8 cellular contexts compared by ENCODE assay signal in genomic region chr19:12669272-12670158, GRCh38. TPM values are rescaled to one million over a fixed set of nuclear protein-coding genes. Genes with fewer than 3 reads are reported as not detected.
DNase-seq lines count a peak whose midpoint lies in the region; ATAC-seq, FAIRE-seq and TF ChIP-seq lines count a peak whose summit lies in the region.

No MANE protein-coding gene starts in this region.

- no peak for FAIRE-seq in bronchial epithelial cell (lab: Jason Lieb, UNC)
- no peak for FAIRE-seq in small intestine (lab: Jason Lieb, UNC)

- no peaks in the 10 kb centered on the region for H3K9me3 ChIP-seq in small intestine (ENCODE audit: control insufficient read depth, low read depth)

- H3K4me3 ChIP-seq in BJ (ENCODE audit: low read depth, low read length) (peak overlapping the region; percentile 82), WI38 (ENCODE audit: low read depth, low read length) (peak overlapping the region; percentile 95), bronchial epithelial cell (ENCODE audit: low read depth, low read length) (peak overlapping the region; percentile 86), small intestine (ENCODE audit: low read depth in 1 of 2, low read length in 2 of 2) (peak overlapping the region; percentile 77 to 88)

- H3K36me3 ChIP-seq in BJ (ENCODE audit: control insufficient read depth, insufficient read depth, low read length) (peaks cover 18% of the 10 kb centered on the region), bronchial epithelial cell (ENCODE audit: control insufficient read depth, insufficient read depth, low read length) (peaks cover 13% of the 10 kb centered on the region), small intestine (ENCODE audit: control insufficient read depth in 2 of 2, insufficient read depth in 2 of 2, low read length in 2 of 2) (peaks cover 2 to 6% of the 10 kb centered on the region in 2 donors)

- peak overlapping the region; percentile 97 to 100 (median 100) for H3K27ac Mint-ChIP-seq in immature natural killer cell

- peaks cover 0 to 9% (median 4%) of the 10 kb centered on the region in 3 donors for H3K36me3 Mint-ChIP-seq in immature natural killer cell

- H3K27ac ChIP-seq in small intestine (ENCODE audit: low read depth in 1 of 2, low read length in 1 of 2), result peak overlapping the region; percentile 74 to 93

- CTCF ChIA-PET in BJ (lab: Yijun Ruan, JAX), result interaction anchor here (1.0 to 2.4 kb wide), 2 partner anchors 106 to 109 kb away, joined by 3 to 13 read pairs; no protein-coding TSS in a partner anchor

- ATAC-seq in GM21360 (IDR thresholded peaks at IDR 0.05; ENCODE audit: unreplicated experiment), result no peak

- DNase-seq in BJ (ENCODE audit: low read depth), result peak; percentile 24
- peak; percentile 47 for DNase-seq in GOT3 (lab: John Stamatoyannopoulos, UW)
- peak; percentile 70 for DNase-seq in NCI-H2171 (lab: John Stamatoyannopoulos, UW)
- DNase-seq in bronchial epithelial cell (ENCODE audit: low read depth), result peak; percentile 62
- DNase-seq in immature natural killer cell, result peak; percentile 78 to 84 (median 83)
- DNase-seq in small intestine, result peak; percentile 85

- WGBS in small intestine, 3 donors, result 0 to 1% (median 0%) methylated on average over 56 to 64 of the region's 64 CpGs

- H3K4me1 Mint-ChIP-seq in immature natural killer cell, result peaks cover 56 to 57% of the 10 kb centered on the region in 2 donors

- H3K9me3 Mint-ChIP-seq in immature natural killer cell, result no peaks in the 10 kb centered on the region

- H3K27me3 ChIP-seq in BJ (ENCODE audit: control insufficient read depth, insufficient read depth, low read length), result no peaks in the 10 kb centered on the region
- no peaks in the 10 kb centered on the region for H3K27me3 ChIP-seq in bronchial epithelial cell (ENCODE audit: control insufficient read depth, insufficient read depth, low read length)
- no peaks in the 10 kb centered on the region for H3K27me3 ChIP-seq in small intestine (ENCODE audit: control insufficient read depth in 2 of 2, insufficient read depth in 2 of 2, low read length in 2 of 2)

- H3K4me1 ChIP-seq in small intestine (ENCODE audit: control insufficient read depth in 2 of 2, insufficient read depth in 1 of 2, low read depth in 1 of 2, low read length in 1 of 2), result peaks cover 10 to 12% of the 10 kb centered on the region in 2 donors

- POLR2A ChIA-PET in BJ (lab: Charles Lee), result no interaction called here

- H3K4me3 Mint-ChIP-seq in immature natural killer cell, result peak overlapping the region; percentile 90 to 99 (median 99)

- peaks cover 7 to 13% (median 8%) of the 10 kb centered on the region in 3 donors for H3K27me3 Mint-ChIP-seq in immature natural killer cell (ENCODE audit: low read depth in 3 of 3)

- TF ChIP-seq CTCF in BJ (IDR thresholded peaks at IDR 0.05; ENCODE audit: insufficient read depth, low read depth, low read length) (0 out of 2 replicates have a peak, but pooled peaks have one; percentile 13), WI38 (IDR thresholded peaks at IDR 0.05; ENCODE audit: low read depth, low read length) (no peak), bronchial epithelial cell (IDR thresholded peaks at IDR 0.05; ENCODE audit: insufficient read depth, low read length, severe bottlenecking) (no peak)

RNA-seq across cellular contexts. Expression of gene WDR83, which starts 2.9 kb away (rescaled TPM):
- polyA plus RNA-seq in BJ (2011; rRNA removed) (6.1 and 9.3 TPM in 2 replicates), immature natural killer cell (10 to 100 TPM; 19.9 to 30.1 (median 23.2) TPM), small intestine (10 to 100 TPM; 10.9 to 21.2 (median 18.6) TPM)
- polyA minus RNA-seq in BJ (2011; rRNA and poly(A)+ RNA removed), result 4.5 and 6.3 TPM in 2 replicates
- total RNA-seq in bronchial epithelial cell, result 13.8 and 21.1 TPM in 2 replicates

RNA-seq across cellular contexts. Expression of gene MAN2B1, which starts 3.0 kb away (rescaled TPM):
- 31.7 and 66.9 TPM in 2 replicates for polyA plus RNA-seq in BJ (2011; rRNA removed)
- 11.3 and 13.0 TPM in 2 replicates for polyA minus RNA-seq in BJ (2011; rRNA and poly(A)+ RNA removed)
- total RNA-seq in bronchial epithelial cell, result 29.8 and 32.1 TPM in 2 replicates
- polyA plus RNA-seq in immature natural killer cell, result 10 to 100 TPM; 25.3 to 44.4 (median 27.2) TPM
- polyA plus RNA-seq in small intestine, result 10 to 100 TPM; 42.7 to 57.6 (median 44.5) TPM

RNA-seq across cellular contexts. Expression of gene DHPS, which starts 12.2 kb away (rescaled TPM):
- polyA plus RNA-seq in BJ (2011; rRNA removed) (64.7 and 92.2 TPM in 2 replicates), immature natural killer cell (10 to 100 TPM; 70.8 to 76.0 (median 74.4) TPM), small intestine (10 to 100 TPM; 61.5 to 67.3 (median 66.3) TPM)
- 32.3 and 46.3 TPM in 2 replicates for polyA minus RNA-seq in BJ (2011; rRNA and poly(A)+ RNA removed)
- total RNA-seq in bronchial epithelial cell, result 47.4 and 94.5 TPM in 2 replicates

RNA-seq across cellular contexts. Expression of gene GNG14, which starts 18.3 kb away (rescaled TPM):
- polyA plus RNA-seq in BJ (2011; rRNA removed) (not detected in 2 replicates), immature natural killer cell (not detected), small intestine (not detected)
- polyA minus RNA-seq in BJ (2011; rRNA and poly(A)+ RNA removed), result not detected in 2 replicates
- total RNA-seq in bronchial epithelial cell, result not detected in 2 replicates

RNA-seq across cellular contexts. Expression of gene FBXW9, which starts 26.9 kb away (rescaled TPM):
- 7.7 and 13.6 TPM in 2 replicates for polyA plus RNA-seq in BJ (2011; rRNA removed)
- 4.3 and 6.8 TPM in 2 replicates for polyA minus RNA-seq in BJ (2011; rRNA and poly(A)+ RNA removed)
- total RNA-seq in bronchial epithelial cell, result 5.4 and 6.1 TPM in 2 replicates
- 1 to 10 TPM; 6.4 to 8.2 (median 8.0) TPM for polyA plus RNA-seq in immature natural killer cell
- polyA plus RNA-seq in small intestine, result 10 to 100 TPM in 1 of 3 donors, 1 to 10 TPM in 2; 4.5 to 11.8 (median 5.9) TPM

Comparison
In these comparisons a context has a peak if more than half of its experiments do, and no peak if none do; other contexts are left out.
1. DNase-seq: peak in every context shown above with its lines; median percentile 85 in small intestine; 83 in immature natural killer cell; 70 in NCI-H2171; 62 in bronchial epithelial cell; 47 in GOT3; 24 in BJ.